Comparison of ENCODE assay signal across 15 cellular contexts in genomic region chr6:137968901-137969300, GRCh38.
A peak's percentile ranks its signal among the peaks of the same experiment; 100 is the strongest.
DNase-seq lines count a peak whose midpoint lies in the region; ATAC-seq and TF ChIP-seq lines count a peak whose summit lies in the region.
"Had no signal": no experiment of that assay in that cellular context is flagged by ENCODE, and none has a peak within 500 bp of the region (broad histone marks: within the 10 kb centered on the region; RNA-seq: fewer than 3 reads in every experiment).

No MANE protein-coding gene starts in this region.

- TF ChIP-seq CTCF in HL-60 (IDR thresholded peaks at IDR 0.05; ENCODE audit: insufficient read depth, low read length) = no peak
- no peak for TF ChIP-seq CTCF in esophagus squamous epithelium (IDR thresholded peaks at IDR 0.05)

- no peak overlapping the region for H2AFZ ChIP-seq in neuronal stem cell (ENCODE audit: low read length)

- peaks cover 39% of the 10 kb centered on the region for H3K4me1 Mint-ChIP-seq in activated CD4-positive, alpha-beta T cell treated with anti-CD3 and anti-CD28 coated beads, Interleukin-2, amount 10 ng/mL, durations not matched to agents 7 days and 5 days
- peaks cover 37% of the 10 kb centered on the region for H3K4me1 Mint-ChIP-seq in activated T-helper 17 cell treated with anti-CD3 and anti-CD28 coated beads, Interleukin-2, amount 50 U/mL, for 72 hours
- peaks cover 55% of the 10 kb centered on the region for H3K4me1 Mint-ChIP-seq in stimulated activated memory B cell treated with anti-CD40 and anti-IgM and Interleukin-4, amounts not matched to agents 10 μg/mL and 1 μg/mL and 100 μg/mL, for 72 hours

- no peak overlapping the region for H2BK120ac ChIP-seq in neuronal stem cell (ENCODE audit: low read depth, low read length)

- WGBS in esophagus squamous epithelium, 2 donors = 46 to 55% methylated on average over 1 of the region's 1 CpG
- no CpG with 5 or more reads among the region's 1 CpG for WGBS in neuronal stem cell (ENCODE audit: extremely low coverage in 2 of 2, insufficient read length in 2 of 2, insufficient replicate concordance in 1 of 2), 2 donors

- no peak overlapping the region for H3K4me3 Mint-ChIP-seq in activated CD4-positive, alpha-beta T cell treated with anti-CD3 and anti-CD28 coated beads, Interleukin-2, amount 10 ng/mL, durations not matched to agents 7 days and 5 days
- peak overlapping the region; percentile 79 for H3K4me3 Mint-ChIP-seq in activated T-helper 17 cell treated with anti-CD3 and anti-CD28 coated beads, Interleukin-2, amount 50 U/mL, for 72 hours
- no peak overlapping the region for H3K4me3 Mint-ChIP-seq in stimulated activated memory B cell treated with anti-CD40 and anti-IgM and Interleukin-4, amounts not matched to agents 10 μg/mL and 1 μg/mL and 100 μg/mL, for 72 hours
- H3K4me3 Mint-ChIP-seq: nephron progenitor cell had no signal

- no peak overlapping the region for H3K4me3 ChIP-seq in HL-60 (replicated peaks; ENCODE audit: insufficient read depth, low read length)
- H3K4me3 ChIP-seq in esophagus squamous epithelium = no peak overlapping the region
- H3K4me3 ChIP-seq in neuronal stem cell (ENCODE audit: low read length in 2 of 2) = no peak overlapping the region
- H3K4me3 ChIP-seq: body of pancreas, esophagus muscularis mucosa had no signal

- H3K4me2 ChIP-seq in neuronal stem cell (ENCODE audit: insufficient read depth, low read length, poor library complexity, severe bottlenecking) = no peak overlapping the region

- no peaks in the 10 kb centered on the region for H3K79me1 ChIP-seq in neuronal stem cell (ENCODE audit: low read depth, low read length)

- H2BK15ac ChIP-seq in neuronal stem cell (ENCODE audit: low read length) = no peak overlapping the region

- H3K36me3 ChIP-seq in esophagus squamous epithelium (no peaks in the 10 kb centered on the region), neuronal stem cell (replicated peaks in 1 of 2; ENCODE audit: control insufficient read depth in 2 of 2, insufficient read depth in 2 of 2, low read length in 2 of 2) (no peaks in the 10 kb centered on the region)
- H3K36me3 ChIP-seq: esophagus muscularis mucosa had no signal

- no peaks in the 10 kb centered on the region for H3K27me3 Mint-ChIP-seq in activated CD4-positive, alpha-beta T cell treated with anti-CD3 and anti-CD28 coated beads, Interleukin-2, amount 10 ng/mL, durations not matched to agents 7 days and 5 days
- no peaks in the 10 kb centered on the region for H3K27me3 Mint-ChIP-seq in activated T-helper 17 cell treated with anti-CD3 and anti-CD28 coated beads, Interleukin-2, amount 50 U/mL, for 72 hours
- H3K27me3 Mint-ChIP-seq in stimulated activated memory B cell treated with anti-CD40 and anti-IgM and Interleukin-4, amounts not matched to agents 10 μg/mL and 1 μg/mL and 100 μg/mL, for 72 hours = peaks cover 7% of the 10 kb centered on the region

- no peak overlapping the region for H2BK12ac ChIP-seq in neuronal stem cell (ENCODE audit: low read length)

- CTCF ChIA-PET in activated CD4-positive, alpha-beta T cell treated with anti-CD3 and anti-CD28 coated beads, Interleukin-2, amount 10 ng/mL, durations not matched to agents 7 days and 5 days (lab: Charles Lee) = interaction anchor here (0.9 to 1.9 kb wide), 3 partner anchors 11 to 264 kb away, joined by 3 to 5 read pairs (median 5); no protein-coding TSS in a partner anchor

- peak; percentile 67 for ATAC-seq in activated T-helper 17 cell treated with anti-CD3 and anti-CD28 coated beads, Interleukin-2, amount 50 U/mL, for 72 hours (replicated peaks)
- ATAC-seq in stimulated activated memory B cell treated with anti-CD40 and anti-IgM and Interleukin-4, amounts not matched to agents 10 μg/mL and 1 μg/mL and 100 μg/mL, for 72 hours = no peak
- ATAC-seq: body of pancreas had no signal

- H3K4ac ChIP-seq in neuronal stem cell (ENCODE audit: low read length) = no peak overlapping the region

- H2AK5ac ChIP-seq in neuronal stem cell (ENCODE audit: low read depth, low read length) = no peak overlapping the region

- intact Hi-C loops in esophagus squamous epithelium (cut with DNase I) = no loop called here

- no peak for TF ChIP-seq POLR2A in esophagus squamous epithelium (IDR thresholded peaks at IDR 0.05)

- DNase-seq in activated CD4-positive, alpha-beta T cell treated with anti-CD3 and anti-CD28 coated beads, Interleukin-2, amount 10 ng/mL, durations not matched to agents 7 days and 5 days = no peak
- no peak for DNase-seq in activated CD4-positive, alpha-beta T cell treated with anti-CD3 and anti-CD28 coated beads for 48 hours
- DNase-seq in HL-60 (ENCODE audit: low read depth in 1 of 2, low spot score in 1 of 2) = no peak
- no peak for DNase-seq in esophagus squamous epithelium (lab: John Stamatoyannopoulos, UW)
- no peak for DNase-seq in neuronal stem cell (ENCODE audit: low spot score)
- DNase-seq in HuH-7 (ENCODE audit: low spot score) = no peak
- DNase-seq: activated CD4-positive, CD25-positive, alpha-beta regulatory T cell treated with anti-CD3 and anti-CD28 coated beads, Interleukin-2, amount 50 U/mL, for 72 hours; body of pancreas; NCI-H2107; nephron progenitor cell; RPMI8226; stimulated activated CD4-positive, alpha-beta T cell treated with anti-CD3 and anti-CD28 coated beads, Interleukin-15, amount 100 ng/mL, for 24 hours had no signal

- no peak overlapping the region for H4K8ac ChIP-seq in neuronal stem cell (ENCODE audit: low read depth, low read length)

- H4K91ac ChIP-seq in neuronal stem cell (ENCODE audit: low read depth, low read length, poor library complexity) = no peak overlapping the region

- H3K27me3 ChIP-seq in HL-60 (ENCODE audit: insufficient read depth, poor library complexity, severe bottlenecking) (no peaks in the 10 kb centered on the region), esophagus squamous epithelium (no peaks in the 10 kb centered on the region), neuronal stem cell (ENCODE audit: control insufficient read depth in 3 of 3, insufficient read depth in 3 of 3, low read depth in 1 of 3, low read length in 3 of 3) (no peaks in the 10 kb centered on the region)
- H3K27me3 ChIP-seq: body of pancreas, esophagus muscularis mucosa had no signal

- H3K27ac Mint-ChIP-seq in activated CD4-positive, alpha-beta T cell treated with anti-CD3 and anti-CD28 coated beads, Interleukin-2, amount 10 ng/mL, durations not matched to agents 7 days and 5 days = peak overlapping the region; percentile 20
- H3K27ac Mint-ChIP-seq in activated T-helper 17 cell treated with anti-CD3 and anti-CD28 coated beads, Interleukin-2, amount 50 U/mL, for 72 hours = peak overlapping the region; percentile 92
- H3K27ac Mint-ChIP-seq in stimulated activated memory B cell treated with anti-CD40 and anti-IgM and Interleukin-4, amounts not matched to agents 10 μg/mL and 1 μg/mL and 100 μg/mL, for 72 hours = peak overlapping the region; percentile 38
- H3K27ac Mint-ChIP-seq: nephron progenitor cell had no signal

- H3K27ac ChIP-seq in HL-60 (replicated peaks) (peak overlapping the region; percentile 87), esophagus squamous epithelium (no peak overlapping the region), neuronal stem cell (replicated peaks; ENCODE audit: low read length) (no peak overlapping the region)
- H3K27ac ChIP-seq: body of pancreas, esophagus muscularis mucosa had no signal

- POLR2A ChIA-PET in activated CD4-positive, alpha-beta T cell treated with anti-CD3 and anti-CD28 coated beads, Interleukin-2, amount 10 ng/mL, durations not matched to agents 7 days and 5 days (lab: Charles Lee) = no interaction called here

- no peak overlapping the region for H3K9ac ChIP-seq in neuronal stem cell (ENCODE audit: low read depth, low read length, poor library complexity)

- H3K9me3 Mint-ChIP-seq in activated CD4-positive, alpha-beta T cell treated with anti-CD3 and anti-CD28 coated beads, Interleukin-2, amount 10 ng/mL, durations not matched to agents 7 days and 5 days = peaks cover 13% of the 10 kb centered on the region
- no peaks in the 10 kb centered on the region for H3K9me3 Mint-ChIP-seq in activated T-helper 17 cell treated with anti-CD3 and anti-CD28 coated beads, Interleukin-2, amount 50 U/mL, for 72 hours
- H3K9me3 Mint-ChIP-seq in stimulated activated memory B cell treated with anti-CD40 and anti-IgM and Interleukin-4, amounts not matched to agents 10 μg/mL and 1 μg/mL and 100 μg/mL, for 72 hours = peaks cover 3% of the 10 kb centered on the region

- H2BK5ac ChIP-seq in neuronal stem cell (ENCODE audit: low read length) = no peak overlapping the region

- H3K4me1 ChIP-seq in esophagus squamous epithelium = no peaks in the 10 kb centered on the region
- H3K4me1 ChIP-seq in neuronal stem cell (ENCODE audit: control insufficient read depth in 2 of 2, insufficient read depth in 1 of 2, low read depth in 1 of 2, low read length in 2 of 2) = no peaks in the 10 kb centered on the region
- H3K4me1 ChIP-seq: body of pancreas, esophagus muscularis mucosa had no signal

- H3K36me3 Mint-ChIP-seq in activated CD4-positive, alpha-beta T cell treated with anti-CD3 and anti-CD28 coated beads, Interleukin-2, amount 10 ng/mL, durations not matched to agents 7 days and 5 days (ENCODE audit: low read depth) = peaks cover 8% of the 10 kb centered on the region
- H3K36me3 Mint-ChIP-seq in activated T-helper 17 cell treated with anti-CD3 and anti-CD28 coated beads, Interleukin-2, amount 50 U/mL, for 72 hours (ENCODE audit: low read depth) = no peaks in the 10 kb centered on the region
- H3K36me3 Mint-ChIP-seq in stimulated activated memory B cell treated with anti-CD40 and anti-IgM and Interleukin-4, amounts not matched to agents 10 μg/mL and 1 μg/mL and 100 μg/mL, for 72 hours = no peaks in the 10 kb centered on the region

- no peak overlapping the region for H3K18ac ChIP-seq in neuronal stem cell (ENCODE audit: low read length)

- no peak overlapping the region for H3K23ac ChIP-seq in neuronal stem cell (ENCODE audit: low read depth, low read length, poor library complexity)

- H3K14ac ChIP-seq in neuronal stem cell (ENCODE audit: low read length) = no peak overlapping the region

- no peaks in the 10 kb centered on the region for H3K9me3 ChIP-seq in esophagus squamous epithelium
- no peaks in the 10 kb centered on the region for H3K9me3 ChIP-seq in neuronal stem cell (replicated peaks in 1 of 2; ENCODE audit: control insufficient read depth in 2 of 2, insufficient read depth in 1 of 2, low read depth in 1 of 2, low read length in 2 of 2)
- H3K9me3 ChIP-seq: body of pancreas, esophagus muscularis mucosa had no signal

Comparison
In these comparisons a context has a peak if more than half of its experiments do, and no peak if none do; other contexts are left out.
1. H3K27ac Mint-ChIP-seq: peak in every context shown above with its lines; median percentile 92 in activated T-helper 17 cell treated with anti-CD3 and anti-CD28 coated beads, Interleukin-2, amount 50 U/mL, for 72 hours; 38 in stimulated activated memory B cell treated with anti-CD40 and anti-IgM and Interleukin-4, amounts not matched to agents 10 μg/mL and 1 μg/mL and 100 μg/mL, for 72 hours; 20 in activated CD4-positive, alpha-beta T cell treated with anti-CD3 and anti-CD28 coated beads, Interleukin-2, amount 10 ng/mL, durations not matched to agents 7 days and 5 days.